Comparison of ENCODE assay signal across 8 cellular contexts in genomic region chr12:57085999-57086950, GRCh38. TPM values are rescaled to one million over a fixed set of nuclear protein-coding genes. Genes with fewer than 3 reads are reported as not detected.
A peak's percentile ranks its signal among the peaks of the same experiment; 100 is the strongest.
DNase-seq lines count a peak whose midpoint lies in the region; ATAC-seq lines count a peak whose summit lies in the region.

No MANE protein-coding gene starts in this region.

- no peaks in the 10 kb centered on the region for H3K27me3 ChIP-seq in neuron (ENCODE audit: insufficient read depth, low read length)

- H3K36me3 ChIP-seq in neuron (ENCODE audit: insufficient read depth, low read length): peaks cover 4% of the 10 kb centered on the region

- peak; percentile 19 for ATAC-seq in Right ventricle myocardium superior (ENCODE audit: poor library complexity)

- DNase-seq in Right ventricle myocardium superior (peak; percentile 83), cardiac septum (ENCODE audit: low spot score) (no peak), NCI-H526 treated with DMSO at 0.1 percent for 48 hours (lab: John Stamatoyannopoulos, UW) (peak; percentile 57), fibroblast of the conjunctiva (ENCODE audit: low read depth) (peak; percentile 83), ureter (ENCODE audit: low spot score) (peak; percentile 76), NCI-H524 treated with DMSO at 0.1 percent for 48 hours (lab: John Stamatoyannopoulos, UW) (no peak)
- peak; percentile 68 to 72 for DNase-seq in activated T-cell treated with anti-CD3 and anti-CD28 coated beads, Interleukin-2, amount 50 U/mL, for 48 hours

- peak overlapping the region; percentile 35 for H2AFZ ChIP-seq in neuron (ENCODE audit: low read depth, low read length)

- intact Hi-C loops in Right ventricle myocardium superior (cut with DNase I): no loop called here
- intact Hi-C loops in cardiac septum (cut with DNase I): no loop called here

- peaks cover 28% of the 10 kb centered on the region for H3K4me1 ChIP-seq in neuron (ENCODE audit: insufficient read depth, low read length)

- H3K9me3 ChIP-seq in neuron (ENCODE audit: low read length): no peaks in the 10 kb centered on the region

- peak overlapping the region; percentile 65 for H3K4me3 ChIP-seq in neuron (ENCODE audit: low read length)

RNA-seq across cellular contexts. Expression of gene NAB2, which starts 2.6 kb away (rescaled TPM):
- total RNA-seq in Right ventricle myocardium superior (10.3 TPM), cardiac septum (37.9 TPM), ureter (16.2 TPM)

RNA-seq across cellular contexts. Expression of gene NEMP1, which starts 7.7 kb away (rescaled TPM):
- total RNA-seq in Right ventricle myocardium superior (3.0 TPM), cardiac septum (2.4 TPM), ureter (12.5 TPM)

RNA-seq across cellular contexts. Expression of gene STAT6, which starts 24.9 kb away (rescaled TPM):
- total RNA-seq in Right ventricle myocardium superior: 49.5 TPM
- total RNA-seq in cardiac septum: 42.1 TPM
- 280 TPM for total RNA-seq in ureter

RNA-seq across cellular contexts. Expression of gene MYO1A, which starts 36.3 kb away (rescaled TPM):
- total RNA-seq in Right ventricle myocardium superior (0.08 TPM), cardiac septum (0.11 TPM), ureter (0.23 TPM)

RNA-seq across cellular contexts. Expression of gene LRP1, which starts 42.0 kb away (rescaled TPM):
- total RNA-seq in Right ventricle myocardium superior (121 TPM), cardiac septum (103 TPM), ureter (180 TPM)

Comparison
In these comparisons a context has a peak if more than half of its experiments do, and no peak if none do; other contexts are left out.
1. DNase-seq: peak in Right ventricle myocardium superior (single experiment), NCI-H526 treated with DMSO at 0.1 percent for 48 hours (single experiment), activated T-cell treated with anti-CD3 and anti-CD28 coated beads, Interleukin-2, amount 50 U/mL, for 48 hours (2 of 2), fibroblast of the conjunctiva (single experiment) and ureter (single experiment); none in cardiac septum (single experiment) and NCI-H524 treated with DMSO at 0.1 percent for 48 hours (single experiment).